ENCODE assay signal across 8 cellular contexts in genomic region chr5:14156611-14157493, GRCh38. TPM values are rescaled to one million over a fixed set of nuclear protein-coding genes. Genes with fewer than 3 reads are reported as not detected.
A peak's percentile ranks its signal among the peaks of the same experiment; 100 is the strongest.
DNase-seq lines count a peak whose midpoint lies in the region; ATAC-seq and TF ChIP-seq lines count a peak whose summit lies in the region.

No MANE protein-coding gene starts in this region.

- no peaks in the 10 kb centered on the region for H3K9me2 ChIP-seq in hepatocyte (replicated peaks; ENCODE audit: insufficient read depth)

- CTCF ChIA-PET in CD8-positive, alpha-beta T cell (lab: Charles Lee) = no interaction called here

- H3K27ac ChIP-seq in hepatocyte = peak overlapping the region; percentile 77
- H3K27ac ChIP-seq in CD8-positive, alpha-beta T cell (ENCODE audit: low read depth, low read length) = no peak overlapping the region

- H3K36me3 Mint-ChIP-seq in CD8-positive, alpha-beta T cell = no peaks in the 10 kb centered on the region

- no peaks in the 10 kb centered on the region for H3K9me3 Mint-ChIP-seq in CD8-positive, alpha-beta T cell

- 27% methylated on average over 8 of the region's 9 CpGs for WGBS in hepatocyte (ENCODE audit: low lambda C conversion rate, missing lambda C conversion rate)

- no peaks in the 10 kb centered on the region for H3K27me3 ChIP-seq in hepatocyte
- no peaks in the 10 kb centered on the region for H3K27me3 ChIP-seq in CD8-positive, alpha-beta T cell (ENCODE audit: insufficient read depth, low read length)

- no peaks in the 10 kb centered on the region for H3K36me3 ChIP-seq in hepatocyte (replicated peaks; ENCODE audit: insufficient read depth, low read depth)
- H3K36me3 ChIP-seq in CD8-positive, alpha-beta T cell (ENCODE audit: insufficient read depth, low read length) = no peaks in the 10 kb centered on the region

- peak overlapping the region; percentile 60 for H3K4me2 ChIP-seq in hepatocyte

- DNase-seq in ELR (ENCODE audit: low read depth) = peak; percentile 98
- peak; percentile 99 for DNase-seq in HT1080 (ENCODE audit: low read depth)
- peak; percentile 59 for DNase-seq in SKM-1 treated with dmso at 0.1 percent for 144 hours (lab: John Stamatoyannopoulos, UW; ENCODE audit: unreplicated experiment)
- DNase-seq in hepatocyte (ENCODE audit: low spot score) = peak; percentile 55
- DNase-seq in CD8-positive, alpha-beta T cell = no peak
- DNase-seq in pons (ENCODE audit: low spot score) = no peak

- peaks cover 90% of the 10 kb centered on the region for H3K79me2 ChIP-seq in hepatocyte

- no peak overlapping the region for H3K4me3 ChIP-seq in hepatocyte
- no peak overlapping the region for H3K4me3 ChIP-seq in CD8-positive, alpha-beta T cell (ENCODE audit: low read depth, low read length)

- H3K4me1 Mint-ChIP-seq in CD8-positive, alpha-beta T cell (ENCODE audit: low read depth) = peaks cover 2% of the 10 kb centered on the region

- H3K4me3 Mint-ChIP-seq in CD8-positive, alpha-beta T cell = no peak overlapping the region

- ATAC-seq in GM21619 (IDR thresholded peaks at IDR 0.05; ENCODE audit: unreplicated experiment) (peak; percentile 72), GM21528 (IDR thresholded peaks at IDR 0.05; ENCODE audit: low FRiP score, unreplicated experiment) (no peak)
- ATAC-seq in CD8-positive, alpha-beta T cell = no peak

- H2AFZ ChIP-seq in hepatocyte = no peak overlapping the region

- H3K27ac Mint-ChIP-seq in CD8-positive, alpha-beta T cell = no peak overlapping the region

- H3K9me3 ChIP-seq in hepatocyte (ENCODE audit: low read depth) = no peaks in the 10 kb centered on the region
- H3K9me3 ChIP-seq in CD8-positive, alpha-beta T cell (ENCODE audit: low read length) = no peaks in the 10 kb centered on the region

- intact Hi-C loops in CD8-positive, alpha-beta T cell (cut with DNase I, micrococcal nuclease) = no loop called here

- H3K4me1 ChIP-seq in hepatocyte (ENCODE audit: insufficient read depth) = peaks cover 36% of the 10 kb centered on the region
- H3K4me1 ChIP-seq in CD8-positive, alpha-beta T cell (ENCODE audit: insufficient read depth, low read length) = no peaks in the 10 kb centered on the region

- H3K27me3 Mint-ChIP-seq in CD8-positive, alpha-beta T cell (ENCODE audit: low read depth) = peaks cover 4% of the 10 kb centered on the region

- H4K20me1 ChIP-seq in hepatocyte (ENCODE audit: insufficient read depth, poor library complexity, severe bottlenecking) = peaks cover 81% of the 10 kb centered on the region

- POLR2A ChIA-PET in CD8-positive, alpha-beta T cell (lab: Charles Lee) = no interaction called here

- TF ChIP-seq CTCF in hepatocyte (IDR thresholded peaks at IDR 0.05; ENCODE audit: poor library complexity) = no peak
- no peak for TF ChIP-seq CTCF in CD8-positive, alpha-beta T cell (IDR thresholded peaks at IDR 0.05)

RNA-seq across cellular contexts. Expression of gene TRIO, which starts 13.7 kb away (rescaled TPM):
- total RNA-seq in HT1080 (2014; rRNA removed; shearing (Covaris generic)) = 144 and 162 TPM in 2 replicates
- 83.4 and 89.2 TPM in 2 replicates for polyA plus RNA-seq in HT1080 (2015; cell fraction: cytosol; rRNA removed)
- 375 and 390 TPM in 2 replicates for polyA plus RNA-seq in HT1080 (2015; cell fraction: nucleus; rRNA removed)
- total RNA-seq in hepatocyte = 63.0 and 78.2 TPM in 2 replicates
- polyA plus RNA-seq in hepatocyte = 18.5 and 25.6 TPM in 2 replicates
- total RNA-seq in CD8-positive, alpha-beta T cell = 1 to 10 TPM; 3.4 to 6.5 TPM

Comparison
In these comparisons a context has a peak if more than half of its experiments do, and no peak if none do; other contexts are left out.
1. DNase-seq: peak in ELR (single experiment), HT1080 (single experiment), SKM-1 treated with dmso at 0.1 percent for 144 hours (single experiment) and hepatocyte (single experiment); none in CD8-positive, alpha-beta T cell (0 of 7) and pons (single experiment).